ENCODE assay signal across 1 cellular context in the genomic region with DNA sequence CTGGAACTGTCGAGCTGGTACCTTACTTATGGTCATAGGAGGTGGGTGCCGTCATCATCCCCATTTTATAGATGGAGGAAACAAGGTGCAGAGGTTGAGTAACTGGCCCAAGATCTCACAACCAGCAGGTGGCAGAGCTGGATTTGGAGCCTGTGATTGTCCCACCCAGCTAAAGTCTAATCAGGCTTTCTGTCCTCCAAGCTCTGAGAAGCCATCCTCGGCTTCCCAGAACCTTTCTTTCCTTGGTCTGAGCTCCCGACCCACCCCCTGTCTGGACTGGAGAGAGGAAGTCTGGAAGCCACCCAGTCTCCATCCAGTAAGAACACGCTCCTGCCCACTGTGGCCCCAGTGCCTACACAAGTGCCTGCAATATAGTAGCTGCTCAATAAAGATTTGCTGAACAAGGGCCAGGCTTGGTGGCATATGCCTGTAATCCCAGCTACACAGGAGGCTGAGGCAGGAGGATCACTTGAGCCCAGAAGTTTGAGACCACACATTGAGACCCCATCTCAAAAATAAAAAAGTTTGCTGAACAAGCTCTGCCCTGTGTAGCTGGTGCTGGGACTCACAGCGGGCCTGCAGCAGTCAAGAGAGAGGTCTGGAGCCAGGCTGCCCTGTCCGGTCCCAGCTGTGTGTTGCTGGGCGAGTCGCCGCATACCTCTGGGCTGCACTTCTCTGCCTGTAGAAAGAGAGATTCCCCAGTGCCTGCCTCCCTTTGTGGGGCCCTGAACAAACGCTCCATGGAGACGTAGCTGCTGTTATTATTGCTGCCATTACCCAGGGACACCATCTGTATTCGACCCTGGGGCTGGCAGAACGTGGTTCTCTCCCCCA.
TF ChIP-seq lines count a peak whose summit lies in the region.

No MANE protein-coding gene starts in this region.

TF ChIP-seq in HCT116, 20 proteins besides CTCF, POLR2A, EP300 and RAD21 (continued from another document):
- TF ChIP-seq ELF1 (IDR thresholded peaks at IDR 0.05; ENCODE audit: borderline replicate concordance, low read depth) (no peak), ZFX (IDR thresholded peaks at IDR 0.05) (no peak), EZH2phosphoT487 (IDR thresholded peaks at IDR 0.05; ENCODE audit: borderline replicate concordance) (no peak), POLR2AphosphoS5 (IDR thresholded peaks at IDR 0.05; ENCODE audit: low read depth, low read length) (no peak)
- TF ChIP-seq, protein P1, sequence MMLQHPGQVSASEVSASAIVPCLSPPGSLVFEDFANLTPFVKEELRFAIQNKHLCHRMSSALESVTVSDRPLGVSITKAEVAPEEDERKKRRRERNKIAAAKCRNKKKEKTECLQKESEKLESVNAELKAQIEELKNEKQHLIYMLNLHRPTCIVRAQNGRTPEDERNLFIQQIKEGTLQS (IDR thresholded peaks at IDR 0.05): no peak
